9 cellular contexts compared by ENCODE assay signal in the genomic region with DNA sequence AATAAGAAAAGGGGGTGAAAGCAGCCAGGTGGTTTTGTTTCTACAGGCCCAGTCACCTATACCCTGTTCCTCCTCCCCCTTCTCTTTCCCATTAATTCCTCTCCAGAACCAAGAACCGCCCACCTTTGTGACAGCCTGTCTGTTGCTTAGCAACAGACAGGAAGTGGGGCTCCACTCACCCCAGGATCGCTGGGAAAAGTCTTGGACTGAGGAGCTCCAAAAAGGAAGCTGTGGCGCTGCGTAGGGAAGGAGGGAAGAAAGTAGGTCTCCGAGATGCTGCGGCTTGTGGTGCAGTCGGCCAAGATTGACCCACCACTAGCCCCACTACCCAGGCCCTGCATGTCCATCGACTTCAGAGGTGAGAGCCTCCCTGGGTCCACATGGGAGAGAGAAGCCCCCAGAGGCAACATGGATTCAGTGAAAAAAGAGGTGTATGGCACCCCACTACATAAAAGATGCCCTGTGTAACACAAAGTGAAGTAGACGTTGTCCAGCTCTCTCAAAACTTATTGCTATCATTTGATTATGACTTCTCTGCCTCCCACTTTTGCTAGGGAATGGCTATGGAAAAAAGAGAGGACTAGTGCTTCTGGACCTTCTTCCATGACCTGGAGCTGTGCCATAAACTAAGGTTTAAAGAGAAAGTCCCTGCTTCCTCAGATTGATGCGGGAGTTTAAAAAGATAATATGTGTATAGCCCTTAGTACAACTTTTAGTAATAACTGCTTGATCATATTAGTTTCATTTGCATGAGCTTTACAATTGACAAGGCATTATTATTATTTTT. TPM values are rescaled to one million over a fixed set of nuclear protein-coding genes. Genes with fewer than 3 reads are reported as not detected.
A peak's percentile ranks its signal among the peaks of the same experiment; 100 is the strongest.
DNase-seq lines count a peak whose midpoint lies in the region; ATAC-seq and TF ChIP-seq lines count a peak whose summit lies in the region.
"Had no signal": no experiment of that assay in that cellular context is flagged by ENCODE, and none has a peak within 500 bp of the region (broad histone marks: within the 10 kb centered on the region; RNA-seq: fewer than 3 reads in every experiment).

A gene (plus strand): TSS at position 201 of the 787 bp plus-strand sequence. CDS start 73 bp downstream, at position 274.

- no peaks in the 10 kb centered on the region for H3F3A ChIP-seq in neural cell (ENCODE audit: insufficient read depth, low read length, poor library complexity, severe bottlenecking)

- peak within 1 kb of the TSS; percentile 40 for H3K4me2 ChIP-seq in neural cell (ENCODE audit: low read length)

- peak within 1 kb of the TSS; percentile 57 for H3K9ac ChIP-seq in neural cell (ENCODE audit: low read length)

- no peaks in the 10 kb centered on the region for H4K20me1 ChIP-seq in neural cell (ENCODE audit: insufficient read depth)

- DNase-seq in AG20443 (ENCODE audit: low spot score) (peak; percentile 53), NCI-H1417 treated with DMSO at 0.1 percent for 48 hours (lab: John Stamatoyannopoulos, UW) (peak; percentile 2), epithelial cell of esophagus (ENCODE audit: low read depth) (peak; percentile 37), MV-4-11 (lab: John Stamatoyannopoulos, UW) (no peak), GF-D8 (lab: John Stamatoyannopoulos, UW) (no peak)
- DNase-seq: foreskin melanocyte had no signal

- TF ChIP-seq RAD21 in neural cell (conservative IDR thresholded peaks at IDR 0.05), result no peak

- TF ChIP-seq EP300 in neural cell (conservative IDR thresholded peaks at IDR 0.05; ENCODE audit: poor library complexity, severe bottlenecking), result no peak

- ATAC-seq in HG02678 (IDR thresholded peaks at IDR 0.05; ENCODE audit: unreplicated experiment) (no peak), HG03095 (IDR thresholded peaks at IDR 0.05; ENCODE audit: unreplicated experiment) (no peak)

- no peaks in the 10 kb centered on the region for H3K36me3 ChIP-seq in neural cell (ENCODE audit: insufficient read depth, low read length)

- no peaks in the 10 kb centered on the region for H3K9me2 ChIP-seq in neural cell (ENCODE audit: insufficient read depth, low read length)

- no peaks in the 10 kb centered on the region for H3K27me3 ChIP-seq in neural cell (ENCODE audit: insufficient read depth, low read depth, low read length)

- H3K27ac ChIP-seq in neural cell (ENCODE audit: low read length), result peak within 1 kb of the TSS; percentile 51

- H3K9me3 ChIP-seq in neural cell (ENCODE audit: low read length), result no peaks in the 10 kb centered on the region

- peaks cover under 1% of the 10 kb centered on the region for H3K79me2 ChIP-seq in neural cell (replicated peaks; ENCODE audit: insufficient read depth, low read length)

- peak within 1 kb of the TSS; percentile 62 for H2AFZ ChIP-seq in neural cell (ENCODE audit: low read depth, low read length)

- no peak within 1 kb of the TSS for H3K4me3 ChIP-seq in epithelial cell of esophagus (ENCODE audit: low read length)
- peak within 1 kb of the TSS; percentile 66 for H3K4me3 ChIP-seq in neural cell (ENCODE audit: low read length)

- no peak for TF ChIP-seq CTCF in epithelial cell of esophagus (IDR thresholded peaks at IDR 0.05; ENCODE audit: insufficient read depth, low read depth, low read length, missing control alignments)
- TF ChIP-seq CTCF in neural cell (IDR thresholded peaks at IDR 0.05; ENCODE audit: poor library complexity, severe bottlenecking), result peak; percentile 15

TF ChIP-seq in neural cell, 6 proteins besides CTCF, POLR2A, EP300 and RAD21:
- TF ChIP-seq, protein P1, sequence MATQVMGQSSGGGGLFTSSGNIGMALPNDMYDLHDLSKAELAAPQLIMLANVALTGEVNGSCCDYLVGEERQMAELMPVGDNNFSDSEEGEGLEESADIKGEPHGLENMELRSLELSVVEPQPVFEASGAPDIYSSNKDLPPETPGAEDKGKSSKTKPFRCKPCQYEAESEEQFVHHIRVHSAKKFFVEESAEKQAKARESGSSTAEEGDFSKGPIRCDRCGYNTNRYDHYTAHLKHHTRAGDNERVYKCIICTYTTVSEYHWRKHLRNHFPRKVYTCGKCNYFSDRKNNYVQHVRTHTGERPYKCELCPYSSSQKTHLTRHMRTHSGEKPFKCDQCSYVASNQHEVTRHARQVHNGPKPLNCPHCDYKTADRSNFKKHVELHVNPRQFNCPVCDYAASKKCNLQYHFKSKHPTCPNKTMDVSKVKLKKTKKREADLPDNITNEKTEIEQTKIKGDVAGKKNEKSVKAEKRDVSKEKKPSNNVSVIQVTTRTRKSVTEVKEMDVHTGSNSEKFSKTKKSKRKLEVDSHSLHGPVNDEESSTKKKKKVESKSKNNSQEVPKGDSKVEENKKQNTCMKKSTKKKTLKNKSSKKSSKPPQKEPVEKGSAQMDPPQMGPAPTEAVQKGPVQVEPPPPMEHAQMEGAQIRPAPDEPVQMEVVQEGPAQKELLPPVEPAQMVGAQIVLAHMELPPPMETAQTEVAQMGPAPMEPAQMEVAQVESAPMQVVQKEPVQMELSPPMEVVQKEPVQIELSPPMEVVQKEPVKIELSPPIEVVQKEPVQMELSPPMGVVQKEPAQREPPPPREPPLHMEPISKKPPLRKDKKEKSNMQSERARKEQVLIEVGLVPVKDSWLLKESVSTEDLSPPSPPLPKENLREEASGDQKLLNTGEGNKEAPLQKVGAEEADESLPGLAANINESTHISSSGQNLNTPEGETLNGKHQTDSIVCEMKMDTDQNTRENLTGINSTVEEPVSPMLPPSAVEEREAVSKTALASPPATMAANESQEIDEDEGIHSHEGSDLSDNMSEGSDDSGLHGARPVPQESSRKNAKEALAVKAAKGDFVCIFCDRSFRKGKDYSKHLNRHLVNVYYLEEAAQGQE (IDR thresholded peaks at IDR 0.05; ENCODE audit: borderline replicate concordance), result peak; percentile 60
- peak; percentile 15 for TF ChIP-seq SMC3 (conservative IDR thresholded peaks at IDR 0.05; ENCODE audit: poor library complexity)
- peak; percentile 69 for TF ChIP-seq POLR2AphosphoS5 (IDR thresholded peaks at IDR 0.05)
- peak; percentile 28 for TF ChIP-seq MXI1 (conservative IDR thresholded peaks at IDR 0.05; ENCODE audit: poor library complexity, severe bottlenecking)
- TF ChIP-seq TAF1 (IDR thresholded peaks at IDR 0.05; ENCODE audit: low read depth), result no peak
- TF ChIP-seq EZH2 (IDR thresholded peaks at IDR 0.05; ENCODE audit: borderline replicate concordance, insufficient read depth, low read length, poor library complexity, severe bottlenecking), result no peak
TF ChIP-seq in neural cell: peak in this region for 4.

RNA-seq across cellular contexts. Expression of the gene that starts here (rescaled TPM):
- polyA plus RNA-seq in neural cell, result 0.28 and 0.30 TPM in 2 replicates
- polyA minus RNA-seq in neural cell, result 2.1 and 2.2 TPM in 2 replicates

Comparison
In these comparisons a context has a peak if more than half of its experiments do, and no peak if none do; other contexts are left out.
1. DNase-seq: peak in AG20443 (single experiment), NCI-H1417 treated with DMSO at 0.1 percent for 48 hours (single experiment) and epithelial cell of esophagus (single experiment); none in MV-4-11 (single experiment) and GF-D8 (single experiment).